33 cellular contexts compared by ENCODE assay signal in genomic region chr22:43349636-43350035, GRCh38. TPM values are rescaled to one million over a fixed set of nuclear protein-coding genes. Genes with fewer than 3 reads are reported as not detected.
"Had no signal": no experiment of that assay in that cellular context is flagged by ENCODE, and none has a peak within 500 bp of the region (broad histone marks: within the 10 kb centered on the region; RNA-seq: fewer than 3 reads in every experiment).

No MANE protein-coding gene starts in this region.

- DNase-seq: activated B cell treated with CpG ODN at 0.5 μM for 24 hours; activated CD4-positive, alpha-beta T cell treated with anti-CD3 and anti-CD28 coated beads for 48 hours; activated CD4-positive, alpha-beta T cell treated with anti-CD3 and anti-CD28 coated beads, Interleukin-2, amount 50 U/mL, for 1 hour; activated CD4-positive, alpha-beta T cell treated with anti-CD3 and anti-CD28 coated beads, Interleukin-2, amount 50 U/mL, for 48 hours; activated CD8-positive, alpha-beta memory T cell treated with anti-CD3 and anti-CD28 coated beads for 24 hours; activated CD8-positive, alpha-beta T cell treated with anti-CD3 and anti-CD28 coated beads for 36 hours; activated gamma-delta T cell; activated naive CD4-positive, alpha-beta T cell; activated naive CD4-positive, alpha-beta T cell treated with anti-CD3 and anti-CD28 coated beads, Interleukin-2, amount 10 ng/mL, durations not matched to agents 7 days and 5 days; activated naive CD8-positive, alpha-beta T cell treated with anti-CD3 and anti-CD28 coated beads, Interleukin-2, amount 10 ng/mL, durations not matched to agents 7 days and 5 days; activated T-cell treated with anti-CD3 and anti-CD28 coated beads, Interleukin-2, amount 50 U/mL, for 4 hours; amniotic stem cell; anterior cingulate cortex; brain microvascular endothelial cell; central memory CD4-positive, alpha-beta T cell; cerebellar nuclear complex; dorsolateral prefrontal cortex; effector memory CD4-positive, alpha-beta T cell; endodermal cell; foreskin fibroblast; head of caudate nucleus; SW 1271; T-cell; T-helper 9 cell; WERI-Rb-1 had no signal

- H3K4me3 ChIP-seq: coronary artery, dorsolateral prefrontal cortex had no signal

- H3K36me3 Mint-ChIP-seq: activated naive CD4-positive, alpha-beta T cell treated with anti-CD3 and anti-CD28 coated beads, Interleukin-2, amount 10 ng/mL, durations not matched to agents 7 days and 5 days; activated naive CD4-positive, alpha-beta T cell treated with anti-CD3 and anti-CD28 coated beads, Interleukin-2, amount 50 U/mL, for 72 hours; activated naive CD8-positive, alpha-beta T cell treated with anti-CD3 and anti-CD28 coated beads, Interleukin-2, amount 10 ng/mL, durations not matched to agents 7 days and 5 days; T-cell had no signal

- H3K4me3 Mint-ChIP-seq: activated B cell treated with CpG ODN at 0.5 μM for 24 hours; activated CD8-positive, alpha-beta T cell treated with anti-CD3 and anti-CD28 coated beads for 36 hours; activated naive CD4-positive, alpha-beta T cell treated with anti-CD3 and anti-CD28 coated beads, Interleukin-2, amount 10 ng/mL, durations not matched to agents 7 days and 5 days; activated naive CD8-positive, alpha-beta T cell treated with anti-CD3 and anti-CD28 coated beads, Interleukin-2, amount 10 ng/mL, durations not matched to agents 7 days and 5 days; activated T-cell treated with anti-CD3 and anti-CD28 coated beads, Interleukin-2, amount 50 U/mL, for 4 hours; activated T-helper 17 cell treated with anti-CD3 and anti-CD28 coated beads, Interleukin-2, amount 50 U/mL, for 72 hours; dendritic cell treated with granulocyte-macrophage colony-stimulating factor and Interleukin-4, amounts not matched to agents 40 ng/mL and 50 ng/mL, for 4 days; endodermal cell; T-cell; T-helper 1 cell treated with Interleukin-12 subunit alpha and Interleukin-12 subunit beta and Interleukin-4 antibody, amounts not matched to agents 30 μg/mL and 1 μg/mL, for 36 hours had no signal

- ATAC-seq: activated CD4-positive, CD25-positive, alpha-beta regulatory T cell treated with anti-CD3 and anti-CD28 coated beads, Interleukin-2, amount 50 U/mL, for 24 hours; activated CD8-positive, alpha-beta T cell treated with anti-CD3 and anti-CD28 coated beads for 36 hours; activated naive CD4-positive, alpha-beta T cell treated with anti-CD3 and anti-CD28 coated beads, Interleukin-2, amount 50 U/mL, for 72 hours; activated T-cell treated with anti-CD3 and anti-CD28 coated beads, Interleukin-2, amount 50 U/mL, for 4 hours; activated T-helper 17 cell treated with anti-CD3 and anti-CD28 coated beads, Interleukin-2, amount 50 U/mL, for 72 hours; esophagus mucosa; T-cell had no signal

- H3K36me3 ChIP-seq: brain microvascular endothelial cell, WERI-Rb-1 had no signal

- H3K27ac Mint-ChIP-seq: activated B cell treated with CpG ODN at 0.5 μM for 24 hours; activated CD8-positive, alpha-beta T cell treated with anti-CD3 and anti-CD28 coated beads for 36 hours; activated naive CD4-positive, alpha-beta T cell treated with anti-CD3 and anti-CD28 coated beads, Interleukin-2, amount 10 ng/mL, durations not matched to agents 7 days and 5 days; activated naive CD4-positive, alpha-beta T cell treated with anti-CD3 and anti-CD28 coated beads, Interleukin-2, amount 50 U/mL, for 72 hours; activated naive CD8-positive, alpha-beta T cell treated with anti-CD3 and anti-CD28 coated beads, Interleukin-2, amount 10 ng/mL, durations not matched to agents 7 days and 5 days; activated T-helper 17 cell treated with anti-CD3 and anti-CD28 coated beads, Interleukin-2, amount 50 U/mL, for 72 hours; dendritic cell treated with granulocyte-macrophage colony-stimulating factor and Interleukin-4, amounts not matched to agents 40 ng/mL and 50 ng/mL, for 4 days; endodermal cell; T-cell; T-helper 1 cell treated with Interleukin-12 subunit alpha and Interleukin-12 subunit beta and Interleukin-4 antibody, amounts not matched to agents 30 μg/mL and 1 μg/mL, for 36 hours had no signal

- H3K27me3 ChIP-seq: brain microvascular endothelial cell had no signal

- H3K27ac ChIP-seq: brain microvascular endothelial cell, coronary artery, dorsolateral prefrontal cortex, WERI-Rb-1 had no signal

- H3K9me3 Mint-ChIP-seq: activated B cell treated with CpG ODN at 0.5 μM for 24 hours; activated CD8-positive, alpha-beta T cell treated with anti-CD3 and anti-CD28 coated beads for 36 hours; activated naive CD4-positive, alpha-beta T cell treated with anti-CD3 and anti-CD28 coated beads, Interleukin-2, amount 10 ng/mL, durations not matched to agents 7 days and 5 days; activated naive CD4-positive, alpha-beta T cell treated with anti-CD3 and anti-CD28 coated beads, Interleukin-2, amount 50 U/mL, for 72 hours; activated naive CD8-positive, alpha-beta T cell treated with anti-CD3 and anti-CD28 coated beads, Interleukin-2, amount 10 ng/mL, durations not matched to agents 7 days and 5 days; activated T-cell treated with anti-CD3 and anti-CD28 coated beads, Interleukin-2, amount 50 U/mL, for 4 hours; activated T-helper 17 cell treated with anti-CD3 and anti-CD28 coated beads, Interleukin-2, amount 50 U/mL, for 72 hours; dendritic cell treated with granulocyte-macrophage colony-stimulating factor and Interleukin-4, amounts not matched to agents 40 ng/mL and 50 ng/mL, for 4 days; endodermal cell; T-cell; T-helper 1 cell treated with Interleukin-12 subunit alpha and Interleukin-12 subunit beta and Interleukin-4 antibody, amounts not matched to agents 30 μg/mL and 1 μg/mL, for 36 hours had no signal

- H3K4me1 Mint-ChIP-seq: activated B cell treated with CpG ODN at 0.5 μM for 24 hours; activated T-helper 17 cell treated with anti-CD3 and anti-CD28 coated beads, Interleukin-2, amount 50 U/mL, for 72 hours; endodermal cell had no signal

RNA-seq across cellular contexts. Expression of gene SCUBE1, which starts 6.5 kb away (rescaled TPM):
- total RNA-seq: activated B cell treated with CpG ODN at 0.5 μM for 24 hours; activated T-helper 17 cell treated with anti-CD3 and anti-CD28 coated beads, Interleukin-2, amount 50 U/mL, for 72 hours; epithelial cell of proximal tubule had no signal
